ENCODE assay signal across 9 cellular contexts in the genomic region with DNA sequence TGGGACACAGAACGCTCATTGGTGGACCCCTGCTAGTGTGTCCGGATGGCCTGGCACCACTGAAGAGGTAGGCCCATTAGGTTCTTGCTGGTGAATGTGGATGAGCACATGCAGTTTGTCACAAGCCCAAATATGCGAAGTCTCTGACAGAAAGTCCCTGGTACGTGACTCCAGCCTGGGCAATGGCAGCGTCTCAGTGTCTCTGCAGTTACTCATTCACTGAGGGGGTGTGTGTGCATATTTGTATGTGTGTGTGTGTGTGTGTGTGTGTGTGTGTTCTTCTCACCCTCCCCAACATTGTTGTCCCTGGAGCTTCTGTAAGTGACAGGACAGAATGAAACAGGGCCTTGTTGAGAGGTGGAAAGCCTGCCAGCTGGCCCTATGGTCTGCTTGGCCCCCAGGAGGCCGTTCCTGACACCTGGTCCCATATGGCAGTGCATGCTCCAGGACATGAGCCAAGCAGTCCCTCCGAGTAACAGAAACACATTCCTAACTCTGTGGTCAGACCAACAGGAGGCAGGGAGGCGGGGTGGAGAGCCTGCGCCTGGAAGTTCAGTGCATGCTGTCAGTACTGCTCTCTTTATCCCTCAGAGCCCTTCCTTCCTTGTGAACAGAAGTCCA.
A peak's percentile ranks its signal among the peaks of the same experiment; 100 is the strongest.
DNase-seq lines count a peak whose midpoint lies in the region; ATAC-seq and TF ChIP-seq lines count a peak whose summit lies in the region.
"Had no signal": no experiment of that assay in that cellular context is flagged by ENCODE, and none has a peak within 500 bp of the region (broad histone marks: within the 10 kb centered on the region; RNA-seq: fewer than 3 reads in every experiment).

No MANE protein-coding gene starts in this region.

- H3K36me3 ChIP-seq in endodermal cell (ENCODE audit: control insufficient read depth, insufficient read depth, low read length) = no peaks in the 10 kb centered on the region

- H3K4me3 Mint-ChIP-seq in endodermal cell = no peak overlapping the region

- no peak overlapping the region for H3K27ac Mint-ChIP-seq in endodermal cell

- H3K36me3 Mint-ChIP-seq in endodermal cell (ENCODE audit: low read depth) = no peaks in the 10 kb centered on the region

- H3K4me1 ChIP-seq in endodermal cell (ENCODE audit: control insufficient read depth, insufficient read depth, low read length) = peaks cover 3% of the 10 kb centered on the region

- 89 to 93% methylated on average over 7 to 9 of the region's 9 CpGs for WGBS in endodermal cell (ENCODE audit: insufficient coverage in 1 of 2, insufficient read length in 1 of 2), 2 experiments

- no peaks in the 10 kb centered on the region for H3K9me3 ChIP-seq in endodermal cell (ENCODE audit: control insufficient read depth, low read length)

- peaks cover 19% of the 10 kb centered on the region for H3K4me1 Mint-ChIP-seq in endodermal cell

- DNase-seq in Ammon's horn (ENCODE audit: low spot score) (peak; percentile 14), NCI-H524 (lab: John Stamatoyannopoulos, UW) (peak; percentile 71 to 85), endodermal cell (peak; percentile 68), myocyte (ENCODE audit: low read depth) (peak; percentile 97), omental fat pad (ENCODE audit: low spot score) (no peak)
- DNase-seq in stimulated activated CD4-positive, alpha-beta T cell treated with anti-CD3 and anti-CD28 coated beads, Interleukin-1b, Interleukin-23, amount 100 ng/mL, for 48 hours = no peak
- DNase-seq: NCI-H510A had no signal

- TF ChIP-seq CTCF in endodermal cell (conservative IDR thresholded peaks at IDR 0.05) = peak; percentile 35
- no peak for TF ChIP-seq CTCF in omental fat pad (IDR thresholded peaks at IDR 0.05)

- no peaks in the 10 kb centered on the region for H3K9me3 Mint-ChIP-seq in endodermal cell

- H3K4me3 ChIP-seq in endodermal cell (ENCODE audit: low read length) = no peak overlapping the region

- H3K27me3 ChIP-seq in endodermal cell (ENCODE audit: control insufficient read depth, insufficient read depth, low read length, poor library complexity, severe bottlenecking) = peaks cover 63% of the 10 kb centered on the region

- no peak overlapping the region for H3K27ac ChIP-seq in endodermal cell (ENCODE audit: low read depth, low read length)

- peaks cover 79% of the 10 kb centered on the region for H3K27me3 Mint-ChIP-seq in endodermal cell (ENCODE audit: insufficient read depth)

- no peak overlapping the region for H3K9ac ChIP-seq in endodermal cell (ENCODE audit: extremely low read depth, low read length, poor library complexity, severe bottlenecking)

- no peak for ATAC-seq in HG02981 (IDR thresholded peaks at IDR 0.05; ENCODE audit: unreplicated experiment)
- no peak for ATAC-seq in GM18517 (IDR thresholded peaks at IDR 0.05; ENCODE audit: unreplicated experiment)
- no peak for ATAC-seq in omental fat pad (ENCODE audit: low FRiP score)

Comparison
In these comparisons a context has a peak if more than half of its experiments do, and no peak if none do; other contexts are left out.
1. DNase-seq: peak in Ammon's horn (single experiment), NCI-H524 (2 of 2), endodermal cell (single experiment) and myocyte (single experiment); none in stimulated activated CD4-positive, alpha-beta T cell treated with anti-CD3 and anti-CD28 coated beads, Interleukin-1b, Interleukin-23, amount 100 ng/mL, for 48 hours (single experiment) and omental fat pad (single experiment).